ENCODE assay signal across 1 cellular context in genomic region chr5:5616247-5616895, GRCh38.
TF ChIP-seq lines count a peak whose summit lies in the region.

No MANE protein-coding gene starts in this region.

TF ChIP-seq in SK-N-SH treated with all-trans-retinoic acid at 6 μM for 48 hours, 23 proteins besides CTCF, POLR2A, EP300 and RAD21 (continued from another document):
- TF ChIP-seq, protein P1, sequence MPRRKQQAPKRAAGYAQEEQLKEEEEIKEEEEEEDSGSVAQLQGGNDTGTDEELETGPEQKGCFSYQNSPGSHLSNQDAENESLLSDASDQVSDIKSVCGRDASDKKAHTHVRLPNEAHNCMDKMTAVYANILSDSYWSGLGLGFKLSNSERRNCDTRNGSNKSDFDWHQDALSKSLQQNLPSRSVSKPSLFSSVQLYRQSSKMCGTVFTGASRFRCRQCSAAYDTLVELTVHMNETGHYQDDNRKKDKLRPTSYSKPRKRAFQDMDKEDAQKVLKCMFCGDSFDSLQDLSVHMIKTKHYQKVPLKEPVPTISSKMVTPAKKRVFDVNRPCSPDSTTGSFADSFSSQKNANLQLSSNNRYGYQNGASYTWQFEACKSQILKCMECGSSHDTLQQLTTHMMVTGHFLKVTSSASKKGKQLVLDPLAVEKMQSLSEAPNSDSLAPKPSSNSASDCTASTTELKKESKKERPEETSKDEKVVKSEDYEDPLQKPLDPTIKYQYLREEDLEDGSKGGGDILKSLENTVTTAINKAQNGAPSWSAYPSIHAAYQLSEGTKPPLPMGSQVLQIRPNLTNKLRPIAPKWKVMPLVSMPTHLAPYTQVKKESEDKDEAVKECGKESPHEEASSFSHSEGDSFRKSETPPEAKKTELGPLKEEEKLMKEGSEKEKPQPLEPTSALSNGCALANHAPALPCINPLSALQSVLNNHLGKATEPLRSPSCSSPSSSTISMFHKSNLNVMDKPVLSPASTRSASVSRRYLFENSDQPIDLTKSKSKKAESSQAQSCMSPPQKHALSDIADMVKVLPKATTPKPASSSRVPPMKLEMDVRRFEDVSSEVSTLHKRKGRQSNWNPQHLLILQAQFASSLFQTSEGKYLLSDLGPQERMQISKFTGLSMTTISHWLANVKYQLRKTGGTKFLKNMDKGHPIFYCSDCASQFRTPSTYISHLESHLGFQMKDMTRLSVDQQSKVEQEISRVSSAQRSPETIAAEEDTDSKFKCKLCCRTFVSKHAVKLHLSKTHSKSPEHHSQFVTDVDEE (CRISPR knock-in tag; IDR thresholded peaks at IDR 0.05), result no peak
- no peak for TF ChIP-seq ZFP3 (CRISPR knock-in tag; IDR thresholded peaks at IDR 0.05)
- TF ChIP-seq ZNF565 (CRISPR knock-in tag; conservative IDR thresholded peaks at IDR 0.05; ENCODE audit: low read depth), result no peak
- TF ChIP-seq GLIS3 (CRISPR knock-in tag; IDR thresholded peaks at IDR 0.05), result no peak
- TF ChIP-seq, protein P2, sequence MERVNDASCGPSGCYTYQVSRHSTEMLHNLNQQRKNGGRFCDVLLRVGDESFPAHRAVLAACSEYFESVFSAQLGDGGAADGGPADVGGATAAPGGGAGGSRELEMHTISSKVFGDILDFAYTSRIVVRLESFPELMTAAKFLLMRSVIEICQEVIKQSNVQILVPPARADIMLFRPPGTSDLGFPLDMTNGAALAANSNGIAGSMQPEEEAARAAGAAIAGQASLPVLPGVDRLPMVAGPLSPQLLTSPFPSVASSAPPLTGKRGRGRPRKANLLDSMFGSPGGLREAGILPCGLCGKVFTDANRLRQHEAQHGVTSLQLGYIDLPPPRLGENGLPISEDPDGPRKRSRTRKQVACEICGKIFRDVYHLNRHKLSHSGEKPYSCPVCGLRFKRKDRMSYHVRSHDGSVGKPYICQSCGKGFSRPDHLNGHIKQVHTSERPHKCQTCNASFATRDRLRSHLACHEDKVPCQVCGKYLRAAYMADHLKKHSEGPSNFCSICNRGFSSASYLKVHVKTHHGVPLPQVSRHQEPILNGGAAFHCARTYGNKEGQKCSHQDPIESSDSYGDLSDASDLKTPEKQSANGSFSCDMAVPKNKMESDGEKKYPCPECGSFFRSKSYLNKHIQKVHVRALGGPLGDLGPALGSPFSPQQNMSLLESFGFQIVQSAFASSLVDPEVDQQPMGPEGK (CRISPR knock-in tag; IDR thresholded peaks at IDR 0.05; ENCODE audit: borderline replicate concordance), result no peak
- no peak for TF ChIP-seq ARNTL (CRISPR knock-in tag; IDR thresholded peaks at IDR 0.05; ENCODE audit: borderline replicate concordance, low read depth)
- no peak for TF ChIP-seq TOX (CRISPR knock-in tag; IDR thresholded peaks at IDR 0.05; ENCODE audit: borderline replicate concordance)
- no peak for TF ChIP-seq ISL1 (CRISPR knock-in tag; IDR thresholded peaks at IDR 0.05)
- no peak for TF ChIP-seq TCF4 (CRISPR knock-in tag; IDR thresholded peaks at IDR 0.05; ENCODE audit: borderline replicate concordance)
- TF ChIP-seq ZNF70 (CRISPR knock-in tag; IDR thresholded peaks at IDR 0.05), result no peak
- no peak for TF ChIP-seq ZNF8 (CRISPR knock-in tag; IDR thresholded peaks at IDR 0.05)
- no peak for TF ChIP-seq ZC3H10 (CRISPR knock-in tag; IDR thresholded peaks at IDR 0.05)
- TF ChIP-seq RARB (CRISPR knock-in tag; IDR thresholded peaks at IDR 0.05), result no peak
- no peak for TF ChIP-seq ESRRG (CRISPR knock-in tag; IDR thresholded peaks at IDR 0.05)
